1 cellular context compared by ENCODE assay signal in the genomic region with DNA sequence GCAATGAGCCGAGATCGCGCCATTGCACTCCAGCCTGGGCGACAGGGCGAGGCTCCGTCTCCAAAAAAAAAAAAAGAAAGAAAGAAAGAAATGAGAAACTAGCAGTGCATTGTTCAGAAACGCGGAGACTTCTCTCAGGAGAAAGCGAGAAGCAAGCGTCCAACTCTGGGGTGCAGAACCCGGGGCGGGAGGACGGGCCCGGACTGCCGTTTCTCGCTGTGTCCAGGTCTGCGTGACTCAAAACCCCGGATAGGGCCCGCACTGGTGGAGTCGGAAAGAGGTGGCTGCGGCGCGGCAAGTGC.
TF ChIP-seq lines count a peak whose summit lies in the region.

No MANE protein-coding gene starts in this region.

TF ChIP-seq in IMR-90, 13 proteins besides CTCF, POLR2A, EP300 and RAD21:
- TF ChIP-seq RFX5 (IDR thresholded peaks at IDR 0.05; ENCODE audit: low read depth, low read length) (no peak), NFE2L2 (IDR thresholded peaks at IDR 0.05; ENCODE audit: low read depth, low read length) (no peak), FOS (IDR thresholded peaks at IDR 0.05; ENCODE audit: low read depth, low read length) (no peak), CHD1 (IDR thresholded peaks at IDR 0.05; ENCODE audit: low read depth, low read length) (no peak), MAFK (IDR thresholded peaks at IDR 0.05; ENCODE audit: low read depth, low read length) (no peak), RCOR1 (IDR thresholded peaks at IDR 0.05; ENCODE audit: insufficient replicate concordance, low read length) (no peak), SMC3 (IDR thresholded peaks at IDR 0.05; ENCODE audit: low read depth, low read length) (no peak), BHLHE40 (IDR thresholded peaks at IDR 0.05; ENCODE audit: low read depth, low read length) (no peak), MAZ (IDR thresholded peaks at IDR 0.05; ENCODE audit: borderline replicate concordance, low read depth, low read length) (no peak), CEBPB (IDR thresholded peaks at IDR 0.05; ENCODE audit: low read depth, low read length) (no peak)
- TF ChIP-seq, protein P1, sequence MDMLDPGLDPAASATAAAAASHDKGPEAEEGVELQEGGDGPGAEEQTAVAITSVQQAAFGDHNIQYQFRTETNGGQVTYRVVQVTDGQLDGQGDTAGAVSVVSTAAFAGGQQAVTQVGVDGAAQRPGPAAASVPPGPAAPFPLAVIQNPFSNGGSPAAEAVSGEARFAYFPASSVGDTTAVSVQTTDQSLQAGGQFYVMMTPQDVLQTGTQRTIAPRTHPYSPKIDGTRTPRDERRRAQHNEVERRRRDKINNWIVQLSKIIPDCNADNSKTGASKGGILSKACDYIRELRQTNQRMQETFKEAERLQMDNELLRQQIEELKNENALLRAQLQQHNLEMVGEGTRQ (IDR thresholded peaks at IDR 0.05; ENCODE audit: low read depth, low read length) = no peak
- TF ChIP-seq, protein P2, sequence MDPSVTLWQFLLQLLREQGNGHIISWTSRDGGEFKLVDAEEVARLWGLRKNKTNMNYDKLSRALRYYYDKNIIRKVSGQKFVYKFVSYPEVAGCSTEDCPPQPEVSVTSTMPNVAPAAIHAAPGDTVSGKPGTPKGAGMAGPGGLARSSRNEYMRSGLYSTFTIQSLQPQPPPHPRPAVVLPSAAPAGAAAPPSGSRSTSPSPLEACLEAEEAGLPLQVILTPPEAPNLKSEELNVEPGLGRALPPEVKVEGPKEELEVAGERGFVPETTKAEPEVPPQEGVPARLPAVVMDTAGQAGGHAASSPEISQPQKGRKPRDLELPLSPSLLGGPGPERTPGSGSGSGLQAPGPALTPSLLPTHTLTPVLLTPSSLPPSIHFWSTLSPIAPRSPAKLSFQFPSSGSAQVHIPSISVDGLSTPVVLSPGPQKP (IDR thresholded peaks at IDR 0.05; ENCODE audit: borderline replicate concordance, low read depth, low read length) = no peak
TF ChIP-seq in IMR-90: peak in this region for 0.
